Comparison of ENCODE assay signal across 27 cellular contexts in the genomic region with DNA sequence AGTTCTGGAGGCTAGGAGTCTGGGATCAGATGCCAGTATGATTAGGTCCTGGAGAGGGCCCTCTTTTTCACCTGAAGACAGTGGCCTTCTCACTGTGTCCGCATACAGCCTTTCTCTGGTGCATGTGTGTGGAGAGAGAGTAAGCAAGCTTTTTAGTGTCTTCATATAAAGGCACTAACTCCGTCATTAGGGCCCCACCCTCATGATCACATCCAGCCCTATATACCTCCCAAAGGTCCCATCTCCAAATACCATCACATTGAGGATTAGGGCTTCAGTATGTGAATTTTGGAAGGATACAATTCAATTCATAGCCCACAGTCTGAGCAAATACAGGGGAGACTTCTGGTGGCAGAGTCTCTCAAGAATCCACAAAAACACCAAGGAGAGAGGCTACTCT.
"Had no signal": no experiment of that assay in that cellular context is flagged by ENCODE, and none has a peak within 500 bp of the region (broad histone marks: within the 10 kb centered on the region; RNA-seq: fewer than 3 reads in every experiment).

No MANE protein-coding gene starts in this region.

- H3K9ac ChIP-seq: neural progenitor cell, parathyroid adenoma had no signal

- H3K4me2 ChIP-seq: neural progenitor cell had no signal

- ATAC-seq: natural killer cell; psoas muscle; right cardiac atrium; sciatic nerve; stimulated activated memory B cell treated with anti-CD40 and anti-IgM and Interleukin-4, amounts not matched to agents 10 μg/mL and 1 μg/mL and 100 μg/mL, for 72 hours; stimulated activated naive CD8-positive, alpha-beta T cell treated with anti-CD3 and anti-CD28 coated beads, Interleukin-15, amount 100 ng/mL, for 72 hours; stimulated activated naive CD8-positive, alpha-beta T cell treated with anti-CD3 and anti-CD28 coated beads, Interleukin-15, Interleukin-2, amounts not matched to agents 100 U/mL and 50 U/mL, for 24 hours; upper lobe of right lung had no signal

- H3K4me3 ChIP-seq: neural progenitor cell, smooth muscle cell, testis, tibial artery, transverse colon, upper lobe of right lung, uterus had no signal

- H3K27ac ChIP-seq: neural progenitor cell, ovary, parathyroid adenoma, psoas muscle, suprapubic skin, testis, tibial artery, transverse colon, upper lobe of right lung, uterus had no signal

- H3K27me3 ChIP-seq: neural progenitor cell, ovary, spleen, suprapubic skin, testis, tibial artery, transverse colon, upper lobe of right lung, uterus had no signal

- DNase-seq: natural killer cell; occipital lobe; ovary; posterior cingulate gyrus; psoas muscle; right cardiac atrium; spleen; stimulated activated CD4-positive, alpha-beta T cell treated with anti-CD3 and anti-CD28 coated beads, Interleukin-12 subunit alpha, Interleukin-12 subunit beta, amount 100 ng/mL, for 4 hours; stimulated activated CD4-positive, alpha-beta T cell treated with anti-CD3 and anti-CD28 coated beads, Interleukin-1b, Interleukin-23, amount 100 ng/mL, for 48 hours; stimulated activated CD4-positive, alpha-beta T cell treated with anti-CD3 and anti-CD28 coated beads, Interleukin-4, amount 100 ng/mL, for 1 hour; stimulated activated CD4-positive, alpha-beta T cell treated with anti-CD3 and anti-CD28 coated beads, Interleukin-4, amount 100 ng/mL, for 4 hours; stimulated activated CD8-positive, alpha-beta memory T cell treated with anti-CD3 and anti-CD28 coated beads, Interleukin-4, amount 100 ng/mL, for 48 hours; stimulated activated naive CD4-positive, alpha-beta T cell; stimulated activated naive CD8-positive, alpha-beta T cell treated with anti-CD3 and anti-CD28 coated beads, Interleukin-15, amount 100 ng/mL, for 72 hours; stimulated activated naive CD8-positive, alpha-beta T cell treated with anti-CD3 and anti-CD28 coated beads, Interleukin-15, Interleukin-2, amounts not matched to agents 100 U/mL and 50 U/mL, for 24 hours; substantia nigra; testis; tibial artery; transverse colon; upper lobe of right lung; uterus had no signal

- H3K4me1 ChIP-seq: neural progenitor cell, parathyroid adenoma, psoas muscle, testis, transverse colon, uterus had no signal

- H2AFZ ChIP-seq: neural progenitor cell, parathyroid adenoma had no signal

- H3K9me3 ChIP-seq: ovary, psoas muscle, suprapubic skin, testis, tibial artery, transverse colon, upper lobe of right lung, uterus had no signal

- H3K36me3 ChIP-seq: neural progenitor cell, ovary, spleen, suprapubic skin, tibial artery, transverse colon, upper lobe of right lung, uterus had no signal

- H3K79me2 ChIP-seq: parathyroid adenoma had no signal
